8 cellular contexts compared by ENCODE assay signal in genomic region chr11:70755410-70756158, GRCh38.
A peak's percentile ranks its signal among the peaks of the same experiment; 100 is the strongest.
DNase-seq lines count a peak whose midpoint lies in the region; ATAC-seq and TF ChIP-seq lines count a peak whose summit lies in the region.

No MANE protein-coding gene starts in this region.

- H3K36me3 ChIP-seq in DND-41 (ENCODE audit: insufficient read depth, low read length) (no peaks in the 10 kb centered on the region), neuronal stem cell (replicated peaks in 1 of 2; ENCODE audit: control insufficient read depth in 2 of 2, insufficient read depth in 2 of 2, low read length in 2 of 2) (no peaks in the 10 kb centered on the region), suprapubic skin (no peaks in the 10 kb centered on the region)

- CTCF ChIA-PET in RWPE1 (lab: Yijun Ruan, JAX), result interaction anchor here (0.6 to 2.0 kb wide), 7 partner anchors 23 to 297 kb away, joined by 3 to 8 read pairs (median 3); no protein-coding TSS in a partner anchor

- H3K4me3 Mint-ChIP-seq in activated T-helper 2 cell treated with anti-CD3 and anti-CD28 coated beads, Interferon-gamma antibody, Interleukin-2, Interleukin-4, amounts not matched to agents 10 μg/mL and 5 μg/mL and 100 μg/mL, durations not matched to agents 14 hours and 24 hours and 36 hours (ENCODE audit: low read depth), result no peak overlapping the region

- H3K4me3 ChIP-seq in DND-41 (ENCODE audit: low read depth in 1 of 2, low read length in 2 of 2), result no peak overlapping the region
- no peak overlapping the region for H3K4me3 ChIP-seq in LNCaP clone FGC (ENCODE audit: low read depth, low read length)
- H3K4me3 ChIP-seq in neuronal stem cell (ENCODE audit: low read length in 2 of 2), result no peak overlapping the region
- no peak overlapping the region for H3K4me3 ChIP-seq in suprapubic skin

- peak overlapping the region; percentile 88 for H2AK5ac ChIP-seq in neuronal stem cell (ENCODE audit: low read depth, low read length)

- H4K8ac ChIP-seq in neuronal stem cell (ENCODE audit: low read depth, low read length), result peak overlapping the region; percentile 98

- POLR2A ChIA-PET in RWPE1 (lab: Yijun Ruan, JAX; ENCODE audit: low non-redundant PET), result no interaction called here

- peak; percentile 92 for TF ChIP-seq CTCF in DND-41 (IDR thresholded peaks at IDR 0.05; ENCODE audit: borderline replicate concordance, extremely low read depth, low read length, poor library complexity, severe bottlenecking)
- TF ChIP-seq CTCF in LNCaP clone FGC (IDR thresholded peaks at IDR 0.05; ENCODE audit: control insufficient read depth, extremely low read depth, insufficient read depth), result peak; percentile 100
- TF ChIP-seq CTCF in RWPE1 (conservative IDR thresholded peaks at IDR 0.05; ENCODE audit: low read depth), result peak; percentile 85
- peak; percentile 82 for TF ChIP-seq CTCF in foreskin keratinocyte (conservative IDR thresholded peaks at IDR 0.05)
- TF ChIP-seq CTCF in suprapubic skin (IDR thresholded peaks at IDR 0.05), result peak; percentile 73 to 94

- no peaks in the 10 kb centered on the region for H3K27me3 Mint-ChIP-seq in activated T-helper 2 cell treated with anti-CD3 and anti-CD28 coated beads, Interferon-gamma antibody, Interleukin-2, Interleukin-4, amounts not matched to agents 10 μg/mL and 5 μg/mL and 100 μg/mL, durations not matched to agents 14 hours and 24 hours and 36 hours (ENCODE audit: low read depth)

- ATAC-seq in DND-41 (ENCODE audit: insufficient read depth, low read depth), result peak; percentile 99
- ATAC-seq in foreskin keratinocyte, result peak; percentile 82
- ATAC-seq in GM21576 (IDR thresholded peaks at IDR 0.05; ENCODE audit: unreplicated experiment), result no peak

- H3K9ac ChIP-seq in DND-41 (ENCODE audit: low read depth, low read length) (no peak overlapping the region), neuronal stem cell (ENCODE audit: low read depth, low read length, poor library complexity) (peak overlapping the region; percentile 77)

- no peak overlapping the region for H2BK120ac ChIP-seq in neuronal stem cell (ENCODE audit: low read depth, low read length)

- no peak for TF ChIP-seq EP300 in suprapubic skin (IDR thresholded peaks at IDR 0.05)

- H2BK12ac ChIP-seq in neuronal stem cell (ENCODE audit: low read length), result peak overlapping the region; percentile 98

- peak; percentile 70 for DNase-seq in DND-41
- DNase-seq in LNCaP clone FGC (ENCODE audit: low read depth), result no peak
- DNase-seq in RWPE1 (ENCODE audit: low spot score), result peak; percentile 80
- peak; percentile 51 for DNase-seq in activated T-helper 2 cell treated with anti-CD3 and anti-CD28 coated beads, Interferon-gamma antibody, Interleukin-2, Interleukin-4, amounts not matched to agents 10 μg/mL and 5 μg/mL and 100 μg/mL, durations not matched to agents 14 hours and 24 hours and 36 hours (ENCODE audit: low spot score)
- DNase-seq in foreskin keratinocyte, result peak in 1 of 2 donors; percentile 18
- DNase-seq in neuronal stem cell (ENCODE audit: low spot score), result peak; percentile 77
- DNase-seq in suprapubic skin (ENCODE audit: low spot score in 2 of 2), result peak in 1 of 2 donors; percentile 75

- H3K79me2 ChIP-seq in DND-41 (ENCODE audit: insufficient read depth, low read length), result no peaks in the 10 kb centered on the region

- no peak for TF ChIP-seq POLR2A in suprapubic skin (IDR thresholded peaks at IDR 0.05)

- H3K79me1 ChIP-seq in neuronal stem cell (ENCODE audit: low read depth, low read length), result peaks cover 2% of the 10 kb centered on the region

- peak overlapping the region; percentile 99 for H2BK15ac ChIP-seq in neuronal stem cell (ENCODE audit: low read length)

- H2BK5ac ChIP-seq in neuronal stem cell (ENCODE audit: low read length), result peak overlapping the region; percentile 93

- H3K36me3 Mint-ChIP-seq in activated T-helper 2 cell treated with anti-CD3 and anti-CD28 coated beads, Interferon-gamma antibody, Interleukin-2, Interleukin-4, amounts not matched to agents 10 μg/mL and 5 μg/mL and 100 μg/mL, durations not matched to agents 14 hours and 24 hours and 36 hours (ENCODE audit: low read depth), result no peaks in the 10 kb centered on the region

- H3K4ac ChIP-seq in neuronal stem cell (ENCODE audit: low read length), result peak overlapping the region; percentile 76

- intact Hi-C loops in activated T-helper 2 cell treated with anti-CD3 and anti-CD28 coated beads, Interferon-gamma antibody, Interleukin-2, Interleukin-4, amounts not matched to agents 10 μg/mL and 5 μg/mL and 100 μg/mL, durations not matched to agents 14 hours and 24 hours and 36 hours (cut with micrococcal nuclease), result no loop called here

- H2AFZ ChIP-seq in DND-41 (ENCODE audit: low read depth, low read length) (no peak overlapping the region), neuronal stem cell (ENCODE audit: low read length) (peak overlapping the region; percentile 89)

- H3K4me2 ChIP-seq in DND-41 (ENCODE audit: insufficient read depth, low read length) (no peak overlapping the region), neuronal stem cell (ENCODE audit: insufficient read depth, low read length, poor library complexity, severe bottlenecking) (peak overlapping the region; percentile 31)

- peaks cover 9% of the 10 kb centered on the region for H3K9me3 ChIP-seq in DND-41 (ENCODE audit: insufficient read depth, low read length, severe bottlenecking)
- peaks cover 2 to 11% of the 10 kb centered on the region in 2 donors for H3K9me3 ChIP-seq in neuronal stem cell (replicated peaks in 1 of 2; ENCODE audit: control insufficient read depth in 2 of 2, insufficient read depth in 1 of 2, low read depth in 1 of 2, low read length in 2 of 2)
- H3K9me3 ChIP-seq in suprapubic skin, result peaks cover 9% of the 10 kb centered on the region

- no CpG with 5 or more reads among the region's 37 CpGs for WGBS in neuronal stem cell (ENCODE audit: extremely low coverage in 2 of 2, insufficient read length in 2 of 2, insufficient replicate concordance in 1 of 2), 2 donors
- 15% methylated on average over 34 of the region's 37 CpGs for WGBS in suprapubic skin

- no peaks in the 10 kb centered on the region for H3K4me1 Mint-ChIP-seq in activated T-helper 2 cell treated with anti-CD3 and anti-CD28 coated beads, Interferon-gamma antibody, Interleukin-2, Interleukin-4, amounts not matched to agents 10 μg/mL and 5 μg/mL and 100 μg/mL, durations not matched to agents 14 hours and 24 hours and 36 hours (ENCODE audit: low read depth)

- peaks cover 12% of the 10 kb centered on the region for H3K9me3 Mint-ChIP-seq in activated T-helper 2 cell treated with anti-CD3 and anti-CD28 coated beads, Interferon-gamma antibody, Interleukin-2, Interleukin-4, amounts not matched to agents 10 μg/mL and 5 μg/mL and 100 μg/mL, durations not matched to agents 14 hours and 24 hours and 36 hours

- H3K27me3 ChIP-seq in DND-41 (ENCODE audit: insufficient read depth, low read length, poor library complexity) (peaks cover 11% of the 10 kb centered on the region), foreskin keratinocyte (no peaks in the 10 kb centered on the region), neuronal stem cell (ENCODE audit: control insufficient read depth in 3 of 3, insufficient read depth in 3 of 3, low read depth in 1 of 3, low read length in 3 of 3) (no peaks in the 10 kb centered on the region), suprapubic skin (peaks cover 17% of the 10 kb centered on the region)

- peak overlapping the region; percentile 93 for H3K18ac ChIP-seq in neuronal stem cell (ENCODE audit: low read length)

- H4K91ac ChIP-seq in neuronal stem cell (ENCODE audit: low read depth, low read length, poor library complexity), result no peak overlapping the region

- no peak overlapping the region for H3K14ac ChIP-seq in neuronal stem cell (ENCODE audit: low read length)

- peaks cover 8% of the 10 kb centered on the region for H4K20me1 ChIP-seq in DND-41 (ENCODE audit: insufficient read depth, low read length)

- H3K27ac Mint-ChIP-seq in activated T-helper 2 cell treated with anti-CD3 and anti-CD28 coated beads, Interferon-gamma antibody, Interleukin-2, Interleukin-4, amounts not matched to agents 10 μg/mL and 5 μg/mL and 100 μg/mL, durations not matched to agents 14 hours and 24 hours and 36 hours, result no peak overlapping the region

- H3K4me1 ChIP-seq in DND-41 (ENCODE audit: insufficient read depth, low read length) (no peaks in the 10 kb centered on the region), foreskin keratinocyte (no peaks in the 10 kb centered on the region), neuronal stem cell (ENCODE audit: control insufficient read depth in 2 of 2, insufficient read depth in 1 of 2, low read depth in 1 of 2, low read length in 2 of 2) (peaks cover 0 to 5% of the 10 kb centered on the region in 2 donors), suprapubic skin (peaks cover 4% of the 10 kb centered on the region)

- peak overlapping the region; percentile 80 for H3K23ac ChIP-seq in neuronal stem cell (ENCODE audit: low read depth, low read length, poor library complexity)

- no peak overlapping the region for H3K27ac ChIP-seq in DND-41 (ENCODE audit: low read length)
- H3K27ac ChIP-seq in RWPE1, result no peak overlapping the region
- no peak overlapping the region for H3K27ac ChIP-seq in foreskin keratinocyte
- H3K27ac ChIP-seq in neuronal stem cell (replicated peaks; ENCODE audit: low read length), result no peak overlapping the region
- no peak overlapping the region for H3K27ac ChIP-seq in suprapubic skin
